ENCODE assay signal across 26 cellular contexts in the genomic region with DNA sequence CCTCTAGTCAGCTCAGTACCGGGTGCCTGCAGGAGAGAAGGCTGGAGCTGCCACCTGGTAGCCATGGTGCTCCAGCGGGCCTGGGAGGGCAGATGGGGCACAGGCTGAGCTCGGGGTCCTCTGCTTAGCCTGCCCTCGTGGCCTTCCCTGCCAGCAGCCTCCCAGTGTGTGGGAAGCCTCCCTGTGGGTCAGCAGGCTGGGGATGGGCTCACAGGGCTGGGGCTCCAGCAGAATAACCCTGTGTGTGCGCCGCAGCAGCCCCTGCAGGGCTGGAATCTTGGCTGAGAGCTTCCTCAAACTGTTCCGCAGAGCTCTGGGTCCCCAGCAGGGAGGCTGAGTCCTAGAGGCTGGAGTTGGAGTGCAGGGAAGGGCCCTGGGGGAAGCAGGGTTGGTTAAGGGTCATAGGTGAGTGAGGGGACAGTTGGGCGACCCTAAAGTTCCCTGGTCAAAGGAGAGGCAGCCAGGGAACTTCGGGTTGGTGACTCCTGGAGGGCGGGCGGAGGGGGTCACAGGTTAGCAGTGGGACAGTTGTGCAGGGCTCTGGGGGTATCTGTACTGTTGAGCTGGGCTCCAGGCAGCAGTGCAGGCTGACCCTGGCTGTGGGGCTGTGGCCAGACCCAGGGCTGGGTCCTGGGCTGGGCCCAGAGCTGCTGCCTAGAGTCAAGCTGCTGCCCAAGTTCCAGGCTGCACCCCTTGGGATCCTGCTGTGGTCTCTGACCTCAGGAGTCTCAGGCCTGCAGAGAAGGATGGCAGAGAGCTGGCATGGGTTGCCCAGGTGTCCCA. TPM values are rescaled to one million over a fixed set of nuclear protein-coding genes. Genes with fewer than 3 reads are reported as not detected.
"Had no signal": no experiment of that assay in that cellular context is flagged by ENCODE, and none has a peak within 500 bp of the region (broad histone marks: within the 10 kb centered on the region; RNA-seq: fewer than 3 reads in every experiment).

No MANE protein-coding gene starts in this region.

- H3K4me3 ChIP-seq: adrenal gland, SK-N-MC had no signal

- H3K4me1 Mint-ChIP-seq: activated CD4-positive, alpha-beta T cell treated with anti-CD3 and anti-CD28 coated beads, Interleukin-2, amount 10 ng/mL, durations not matched to agents 7 days and 5 days; activated naive CD8-positive, alpha-beta T cell treated with anti-CD3 and anti-CD28 coated beads, Interleukin-2, amount 10 ng/mL, durations not matched to agents 7 days and 5 days had no signal

- DNase-seq: activated CD4-positive, alpha-beta memory T cell treated with anti-CD3 and anti-CD28 coated beads for 36 hours; activated CD4-positive, alpha-beta T cell treated with anti-CD3 and anti-CD28 coated beads, Interleukin-2, amount 10 ng/mL, durations not matched to agents 7 days and 5 days; activated CD4-positive, CD25-positive, alpha-beta regulatory T cell; activated CD8-positive, alpha-beta memory T cell treated with anti-CD3 and anti-CD28 coated beads for 24 hours; activated naive CD4-positive, alpha-beta T cell treated with anti-CD3 and anti-CD28 coated beads, Interleukin-2, amount 50 U/mL, for 16 hours; activated naive CD8-positive, alpha-beta T cell treated with anti-CD3 and anti-CD28 coated beads, Interleukin-2, amount 10 ng/mL, durations not matched to agents 7 days and 5 days; activated T-cell treated with anti-CD3 and anti-CD28 coated beads, Interleukin-2, amount 50 U/mL, for 72 hours; adrenal gland; anterior cingulate cortex; caudate nucleus; NCI-H1048; NCI-H146; NCI-H187 treated with DMSO at 0.1 percent for 48 hours; NCI-H2081 treated with DMSO at 0.1 percent for 48 hours; NCI-H446; NCI-H524; PC-3; SW 1271; T1000 had no signal

- H3K4me1 ChIP-seq: adrenal gland had no signal

- H3K9me3 ChIP-seq: adrenal gland had no signal

- H3K27me3 ChIP-seq: adrenal gland had no signal

- H3K27ac Mint-ChIP-seq: activated CD4-positive, alpha-beta memory T cell treated with anti-CD3 and anti-CD28 coated beads for 36 hours; activated CD4-positive, alpha-beta T cell treated with anti-CD3 and anti-CD28 coated beads, Interleukin-2, amount 10 ng/mL, durations not matched to agents 7 days and 5 days; activated naive CD8-positive, alpha-beta T cell treated with anti-CD3 and anti-CD28 coated beads, Interleukin-2, amount 10 ng/mL, durations not matched to agents 7 days and 5 days; activated T-cell treated with anti-CD3 and anti-CD28 coated beads, Interleukin-2, amount 50 U/mL, for 72 hours; activated T-helper 2 cell treated with anti-CD3 and anti-CD28 coated beads, Interferon-gamma antibody, Interleukin-2, Interleukin-4, amounts not matched to agents 10 μg/mL and 5 μg/mL and 100 μg/mL, durations not matched to agents 14 hours and 24 hours and 36 hours had no signal

- FAIRE-seq: TTC549 had no signal

- H3K36me3 Mint-ChIP-seq: activated CD4-positive, alpha-beta memory T cell treated with anti-CD3 and anti-CD28 coated beads for 36 hours; activated naive CD8-positive, alpha-beta T cell treated with anti-CD3 and anti-CD28 coated beads, Interleukin-2, amount 10 ng/mL, durations not matched to agents 7 days and 5 days had no signal

- H3K27ac ChIP-seq: adrenal gland, SK-N-MC had no signal

- H3K36me3 ChIP-seq: adrenal gland had no signal

- H3K27me3 Mint-ChIP-seq: activated CD4-positive, alpha-beta memory T cell treated with anti-CD3 and anti-CD28 coated beads for 36 hours; activated CD4-positive, alpha-beta T cell treated with anti-CD3 and anti-CD28 coated beads, Interleukin-2, amount 10 ng/mL, durations not matched to agents 7 days and 5 days; activated naive CD8-positive, alpha-beta T cell treated with anti-CD3 and anti-CD28 coated beads, Interleukin-2, amount 10 ng/mL, durations not matched to agents 7 days and 5 days had no signal

- ATAC-seq: activated T-cell treated with anti-CD3 and anti-CD28 coated beads, Interleukin-2, amount 50 U/mL, for 72 hours; PC-3 had no signal

- H3K9me3 Mint-ChIP-seq: activated CD4-positive, alpha-beta memory T cell treated with anti-CD3 and anti-CD28 coated beads for 36 hours; activated CD4-positive, alpha-beta T cell treated with anti-CD3 and anti-CD28 coated beads, Interleukin-2, amount 10 ng/mL, durations not matched to agents 7 days and 5 days; activated naive CD8-positive, alpha-beta T cell treated with anti-CD3 and anti-CD28 coated beads, Interleukin-2, amount 10 ng/mL, durations not matched to agents 7 days and 5 days; activated T-cell treated with anti-CD3 and anti-CD28 coated beads, Interleukin-2, amount 50 U/mL, for 72 hours; activated T-helper 2 cell treated with anti-CD3 and anti-CD28 coated beads, Interferon-gamma antibody, Interleukin-2, Interleukin-4, amounts not matched to agents 10 μg/mL and 5 μg/mL and 100 μg/mL, durations not matched to agents 14 hours and 24 hours and 36 hours had no signal

- H3K4me3 Mint-ChIP-seq: activated CD4-positive, alpha-beta memory T cell treated with anti-CD3 and anti-CD28 coated beads for 36 hours; activated CD4-positive, alpha-beta T cell treated with anti-CD3 and anti-CD28 coated beads, Interleukin-2, amount 10 ng/mL, durations not matched to agents 7 days and 5 days; activated naive CD8-positive, alpha-beta T cell treated with anti-CD3 and anti-CD28 coated beads, Interleukin-2, amount 10 ng/mL, durations not matched to agents 7 days and 5 days; activated T-cell treated with anti-CD3 and anti-CD28 coated beads, Interleukin-2, amount 50 U/mL, for 72 hours had no signal

RNA-seq across cellular contexts. Expression of a gene that starts 23.3 kb away (rescaled TPM):
- total RNA-seq: activated CD4-positive, alpha-beta memory T cell treated with anti-CD3 and anti-CD28 coated beads for 36 hours; activated CD4-positive, alpha-beta T cell treated with anti-CD3 and anti-CD28 coated beads, Interleukin-2, amount 10 ng/mL, durations not matched to agents 7 days and 5 days; activated naive CD8-positive, alpha-beta T cell treated with anti-CD3 and anti-CD28 coated beads, Interleukin-2, amount 10 ng/mL, durations not matched to agents 7 days and 5 days; activated T-cell treated with anti-CD3 and anti-CD28 coated beads, Interleukin-2, amount 50 U/mL, for 72 hours; activated T-helper 2 cell treated with anti-CD3 and anti-CD28 coated beads, Interferon-gamma antibody, Interleukin-2, Interleukin-4, amounts not matched to agents 10 μg/mL and 5 μg/mL and 100 μg/mL, durations not matched to agents 14 hours and 24 hours and 36 hours; chondrocyte; LHCN-M2; M059J; PC-3; T-helper 1 cell treated with Interleukin-12 subunit alpha and Interleukin-12 subunit beta and Interleukin-4 antibody, amounts not matched to agents 30 ng/mL and 1 ng/mL, for 36 hours had no signal

RNA-seq across cellular contexts. Expression of a gene that starts 32.6 kb away (rescaled TPM):
- total RNA-seq: PC-3; T-helper 1 cell treated with Interleukin-12 subunit alpha and Interleukin-12 subunit beta and Interleukin-4 antibody, amounts not matched to agents 30 ng/mL and 1 ng/mL, for 36 hours had no signal
